Comparison of ENCODE assay signal across 21 cellular contexts in the genomic region with DNA sequence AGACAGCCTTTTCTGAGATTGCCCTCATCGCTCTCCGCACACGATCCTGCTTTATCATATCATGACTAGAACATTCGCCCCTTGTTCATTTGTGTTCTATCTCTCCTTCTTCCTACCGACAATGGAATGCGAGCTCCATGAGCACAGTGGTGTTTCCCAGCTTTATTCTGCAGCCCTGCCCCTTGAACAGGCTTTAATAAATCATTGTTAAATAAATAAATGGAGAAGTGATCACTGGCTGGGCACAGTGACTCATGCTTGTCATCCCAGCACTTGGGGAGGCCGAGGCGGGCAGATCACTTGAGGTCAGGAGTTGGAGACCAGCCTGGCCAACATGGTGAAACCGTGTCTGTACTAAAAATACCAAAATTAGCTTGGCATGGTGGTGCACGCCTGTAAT.
"Had no signal": no experiment of that assay in that cellular context is flagged by ENCODE, and none has a peak within 500 bp of the region (broad histone marks: within the 10 kb centered on the region; RNA-seq: fewer than 3 reads in every experiment).

No MANE protein-coding gene starts in this region.

- FAIRE-seq: endometrium, frontal cortex, islet of Langerhans had no signal

- H3K4me1 ChIP-seq: heart left ventricle, right atrium auricular region, sigmoid colon, stomach, vagina had no signal

- ATAC-seq: esophagus mucosa; heart left ventricle; naive thymus-derived CD4-positive, alpha-beta T cell had no signal

- H3K4me1 Mint-ChIP-seq: naive thymus-derived CD4-positive, alpha-beta T cell had no signal

- DNase-seq: effector memory CD4-positive, alpha-beta T cell; heart left ventricle; hippocampal formation; kidney glomerular epithelial cell; naive thymus-derived CD4-positive, alpha-beta T cell; ovary; sigmoid colon; stimulated activated CD4-positive, alpha-beta T cell treated with anti-CD3 and anti-CD28 coated beads, Interleukin-2, amount 100 ng/mL, for 24 hours; stimulated activated CD4-positive, alpha-beta T cell treated with anti-CD3 and anti-CD28 coated beads, Interleukin-4, amount 100 ng/mL, for 4 hours; stimulated activated naive CD4-positive, alpha-beta T cell; stomach; substantia nigra; trophoblast cell had no signal

- H3K27ac ChIP-seq: heart left ventricle, ovary, right atrium auricular region, sigmoid colon, skin epidermis, stomach, thoracic aorta, vagina had no signal

- H3K4me3 ChIP-seq: heart left ventricle, ovary, right atrium auricular region, sigmoid colon, skin epidermis, stomach, thoracic aorta, vagina had no signal

- H3K4me3 Mint-ChIP-seq: naive thymus-derived CD4-positive, alpha-beta T cell had no signal

- H3K27ac Mint-ChIP-seq: naive thymus-derived CD4-positive, alpha-beta T cell had no signal

- H3K27me3 Mint-ChIP-seq: naive thymus-derived CD4-positive, alpha-beta T cell had no signal

- H3K9me3 ChIP-seq: heart left ventricle, ovary, right atrium auricular region, sigmoid colon, stomach, thoracic aorta, vagina had no signal

- H3K36me3 ChIP-seq: heart left ventricle, ovary, right atrium auricular region, sigmoid colon, stomach, thoracic aorta, vagina had no signal

- H3K27me3 ChIP-seq: heart left ventricle, ovary, right atrium auricular region, sigmoid colon, stomach, vagina had no signal
